Comparison of ENCODE assay signal across 20 cellular contexts in genomic region chr5:57054135-57054534, GRCh38.
"Had no signal": no experiment of that assay in that cellular context is flagged by ENCODE, and none has a peak within 500 bp of the region (broad histone marks: within the 10 kb centered on the region; RNA-seq: fewer than 3 reads in every experiment).

No MANE protein-coding gene starts in this region.

- H3K9me3 Mint-ChIP-seq: naive thymus-derived CD8-positive, alpha-beta T cell; stimulated activated naive B cell treated with anti-CD40 and anti-IgM and Interleukin-4, amounts not matched to agents 10 μg/mL and 1 μg/mL and 100 μg/mL, for 72 hours; stimulated activated naive CD8-positive, alpha-beta T cell treated with anti-CD3 and anti-CD28 coated beads, Interleukin-15, Interleukin-2, amounts not matched to agents 100 ng/mL and 50 ng/mL, for 24 hours had no signal

- H3K27ac ChIP-seq: dorsolateral prefrontal cortex, left lung, psoas muscle, skin epidermis, thoracic aorta, upper lobe of right lung, uterus had no signal

- H3K4me1 Mint-ChIP-seq: stimulated activated naive B cell treated with anti-CD40 and anti-IgM and Interleukin-4, amounts not matched to agents 10 μg/mL and 1 μg/mL and 100 μg/mL, for 72 hours had no signal

- DNase-seq: dorsolateral prefrontal cortex; effector CD4-positive, alpha-beta T cell; kidney; left lung; mesenchymal stem cell; naive thymus-derived CD8-positive, alpha-beta T cell; nephron progenitor cell; nucleus accumbens; psoas muscle; right cardiac atrium; stimulated activated CD4-positive, alpha-beta T cell treated with anti-CD3 and anti-CD28 coated beads, Interleukin-15, amount 100 ng/mL, for 24 hours; stimulated activated CD4-positive, alpha-beta T cell treated with anti-CD3 and anti-CD28 coated beads, Interleukin-2, amount 100 ng/mL, for 48 hours; stimulated activated naive B cell treated with anti-CD40 and anti-IgM and Interleukin-4, amounts not matched to agents 10 μg/mL and 1 μg/mL and 100 μg/mL, for 72 hours; upper lobe of right lung; uterus had no signal

- H3K4me1 ChIP-seq: left lung, psoas muscle, tibial nerve, upper lobe of right lung, uterus had no signal

- H3K4me3 Mint-ChIP-seq: mesothelial cell of epicardium; naive thymus-derived CD8-positive, alpha-beta T cell; nephron progenitor cell; stimulated activated naive B cell treated with anti-CD40 and anti-IgM and Interleukin-4, amounts not matched to agents 10 μg/mL and 1 μg/mL and 100 μg/mL, for 72 hours; stimulated activated naive CD8-positive, alpha-beta T cell treated with anti-CD3 and anti-CD28 coated beads, Interleukin-15, Interleukin-2, amounts not matched to agents 100 ng/mL and 50 ng/mL, for 24 hours had no signal

- H3K36me3 Mint-ChIP-seq: mesothelial cell of epicardium; naive thymus-derived CD8-positive, alpha-beta T cell; stimulated activated naive B cell treated with anti-CD40 and anti-IgM and Interleukin-4, amounts not matched to agents 10 μg/mL and 1 μg/mL and 100 μg/mL, for 72 hours had no signal

- H3K27ac Mint-ChIP-seq: mesothelial cell of epicardium; naive thymus-derived CD8-positive, alpha-beta T cell; nephron progenitor cell; stimulated activated naive B cell treated with anti-CD40 and anti-IgM and Interleukin-4, amounts not matched to agents 10 μg/mL and 1 μg/mL and 100 μg/mL, for 72 hours; stimulated activated naive CD8-positive, alpha-beta T cell treated with anti-CD3 and anti-CD28 coated beads, Interleukin-15, Interleukin-2, amounts not matched to agents 100 ng/mL and 50 ng/mL, for 24 hours had no signal

- H3K36me3 ChIP-seq: left lung, thoracic aorta, tibial nerve, upper lobe of right lung, uterus had no signal

- ATAC-seq: left lung; naive thymus-derived CD8-positive, alpha-beta T cell; psoas muscle; stimulated activated naive B cell treated with anti-CD40 and anti-IgM and Interleukin-4, amounts not matched to agents 10 μg/mL and 1 μg/mL and 100 μg/mL, for 72 hours; upper lobe of right lung had no signal

- H3K27me3 ChIP-seq: tibial nerve, upper lobe of right lung, uterus had no signal

- H3K4me3 ChIP-seq: dorsolateral prefrontal cortex, left lung, psoas muscle, skin epidermis, thoracic aorta, tibial nerve, upper lobe of right lung, uterus had no signal

- H3K9me3 ChIP-seq: left lung, psoas muscle, thoracic aorta, tibial nerve, upper lobe of right lung, uterus had no signal
